ENCODE assay signal across 21 cellular contexts in the genomic region with DNA sequence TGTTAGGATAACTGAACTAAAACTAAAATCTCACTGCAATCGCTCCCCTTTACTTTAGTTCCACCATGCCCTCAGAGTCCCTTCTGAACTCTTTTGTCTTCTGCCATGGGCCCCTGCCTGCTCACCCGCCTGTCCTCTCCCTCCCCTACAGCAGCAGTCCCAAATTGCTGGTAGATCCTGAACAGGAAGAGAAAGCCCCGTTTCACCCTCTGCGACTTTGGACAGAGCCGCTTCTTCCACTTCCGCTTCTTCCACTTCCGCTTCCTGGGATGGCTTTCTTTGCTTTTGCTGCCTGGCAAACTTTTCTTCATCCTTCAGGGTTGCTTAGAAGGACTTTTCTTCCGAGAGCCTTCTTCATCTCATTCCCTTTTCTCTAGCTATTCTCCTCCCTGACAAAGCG. TPM values are rescaled to one million over a fixed set of nuclear protein-coding genes. Genes with fewer than 3 reads are reported as not detected.
"Had no signal": no experiment of that assay in that cellular context is flagged by ENCODE, and none has a peak within 500 bp of the region (broad histone marks: within the 10 kb centered on the region; RNA-seq: fewer than 3 reads in every experiment).

No MANE protein-coding gene starts in this region.

- H3K4me3 ChIP-seq: coronary artery, heart left ventricle, pancreas, tibial artery had no signal

- H3K4me1 Mint-ChIP-seq: activated naive CD8-positive, alpha-beta T cell treated with anti-CD3 and anti-CD28 coated beads, Interleukin-2, amount 50 U/mL, for 24 hours had no signal

- H3K9me3 Mint-ChIP-seq: activated naive CD4-positive, alpha-beta T cell treated with anti-CD3 and anti-CD28 coated beads for 36 hours; activated naive CD8-positive, alpha-beta T cell treated with anti-CD3 and anti-CD28 coated beads, Interleukin-2, amount 50 U/mL, for 24 hours; activated T-cell treated with anti-CD3 and anti-CD28 coated beads, Interleukin-2, amount 50 U/mL, for 72 hours; natural killer cell treated with Interleukin-12 subunit alpha and Interleukin-12 subunit beta and Interleukin-15 and Interleukin-18, amount 100 ng/mL, for 72 hours; stimulated activated naive CD8-positive, alpha-beta T cell treated with anti-CD3 and anti-CD28 coated beads, Interleukin-15, Interleukin-2, amounts not matched to agents 100 ng/mL and 50 ng/mL, for 24 hours had no signal

- H3K4me3 Mint-ChIP-seq: activated naive CD4-positive, alpha-beta T cell treated with anti-CD3 and anti-CD28 coated beads for 36 hours; activated naive CD8-positive, alpha-beta T cell treated with anti-CD3 and anti-CD28 coated beads, Interleukin-2, amount 50 U/mL, for 24 hours; activated T-cell treated with anti-CD3 and anti-CD28 coated beads, Interleukin-2, amount 50 U/mL, for 72 hours; natural killer cell treated with Interleukin-12 subunit alpha and Interleukin-12 subunit beta and Interleukin-15 and Interleukin-18, amount 100 ng/mL, for 72 hours; stimulated activated naive CD8-positive, alpha-beta T cell treated with anti-CD3 and anti-CD28 coated beads, Interleukin-15, Interleukin-2, amounts not matched to agents 100 ng/mL and 50 ng/mL, for 24 hours had no signal

- DNase-seq: activated CD4-positive, alpha-beta T cell treated with anti-CD3 and anti-CD28 coated beads for 4 hours; activated CD4-positive, alpha-beta T cell treated with anti-CD3 and anti-CD28 coated beads, Interleukin-2, amount 50 U/mL, for 48 hours; activated CD4-positive, CD25-positive, alpha-beta regulatory T cell; activated effector memory CD4-positive, alpha-beta T cell treated with Interleukin-2 at 50 U/mL for 16 hours; activated naive CD4-positive, alpha-beta T cell treated with anti-CD3 and anti-CD28 coated beads for 36 hours; activated naive CD8-positive, alpha-beta T cell treated with anti-CD3 and anti-CD28 coated beads, Interleukin-2, amount 50 U/mL, for 24 hours; activated T-cell treated with anti-CD3 and anti-CD28 coated beads, Interleukin-2, amount 50 U/mL, for 72 hours; cerebellar nuclear complex; heart left ventricle; pancreas; right cardiac atrium; stimulated activated CD4-positive, alpha-beta T cell treated with anti-CD3 and anti-CD28 coated beads, Interleukin-12 subunit alpha, Interleukin-12 subunit beta, amount 100 ng/mL, for 4 hours; stimulated activated CD4-positive, alpha-beta T cell treated with anti-CD3 and anti-CD28 coated beads, Interleukin-4, amount 100 ng/mL, for 4 hours; tibial artery had no signal

- H3K27ac ChIP-seq: coronary artery, heart left ventricle, neutrophil, pancreas, tibial artery had no signal

- H3K27me3 ChIP-seq: pancreas had no signal

- H3K9me3 ChIP-seq: heart left ventricle, neutrophil, pancreas, tibial artery had no signal

- H3K4me1 ChIP-seq: heart left ventricle, pancreas, tibial artery had no signal

- H3K36me3 Mint-ChIP-seq: natural killer cell treated with Interleukin-12 subunit alpha and Interleukin-12 subunit beta and Interleukin-15 and Interleukin-18, amount 100 ng/mL, for 72 hours had no signal

- H3K36me3 ChIP-seq: heart left ventricle, neutrophil, pancreas, tibial artery had no signal

- ATAC-seq: activated naive CD8-positive, alpha-beta T cell treated with anti-CD3 and anti-CD28 coated beads, Interleukin-2, amount 50 U/mL, for 24 hours; activated T-cell treated with anti-CD3 and anti-CD28 coated beads, Interleukin-2, amount 50 U/mL, for 72 hours; heart left ventricle; natural killer cell treated with Interleukin-12 subunit alpha and Interleukin-12 subunit beta and Interleukin-15 and Interleukin-18, amount 100 ng/mL, for 72 hours; pancreas; right cardiac atrium had no signal

- H3K27ac Mint-ChIP-seq: activated naive CD4-positive, alpha-beta T cell treated with anti-CD3 and anti-CD28 coated beads for 36 hours; activated naive CD8-positive, alpha-beta T cell treated with anti-CD3 and anti-CD28 coated beads, Interleukin-2, amount 50 U/mL, for 24 hours; activated T-cell treated with anti-CD3 and anti-CD28 coated beads, Interleukin-2, amount 50 U/mL, for 72 hours; stimulated activated naive CD8-positive, alpha-beta T cell treated with anti-CD3 and anti-CD28 coated beads, Interleukin-15, Interleukin-2, amounts not matched to agents 100 ng/mL and 50 ng/mL, for 24 hours had no signal

RNA-seq across cellular contexts. Expression of a gene that starts 49.5 kb away (rescaled TPM):
- total RNA-seq: activated naive CD4-positive, alpha-beta T cell treated with anti-CD3 and anti-CD28 coated beads for 36 hours; liver; natural killer cell treated with Interleukin-12 subunit alpha and Interleukin-12 subunit beta and Interleukin-15 and Interleukin-18, amount 100 ng/mL, for 72 hours; pulmonary artery endothelial cell; skeletal muscle tissue had no signal
- polyA plus RNA-seq: heart left ventricle, liver had no signal
